ENCODE assay signal across 10 cellular contexts in the genomic region with DNA sequence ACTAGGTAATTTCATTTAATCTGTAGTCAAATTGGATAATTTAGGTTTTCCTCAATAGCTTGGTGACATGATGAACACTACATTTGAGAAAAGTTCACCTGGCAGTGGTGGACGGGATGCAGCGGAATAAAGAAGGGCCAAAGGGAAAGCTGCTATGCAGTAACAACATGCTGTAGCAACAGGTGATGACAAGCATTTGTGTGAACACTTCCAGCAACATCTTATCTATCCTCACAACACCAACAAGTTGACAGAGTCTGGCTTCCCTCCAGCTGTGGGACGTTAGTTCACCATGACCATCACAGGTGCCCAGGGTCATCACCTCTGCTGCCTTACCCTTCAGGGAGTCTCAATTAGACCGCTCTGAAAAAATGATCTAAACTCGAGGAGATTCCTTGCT. TPM values are rescaled to one million over a fixed set of nuclear protein-coding genes. Genes with fewer than 3 reads are reported as not detected.
"Had no signal": no experiment of that assay in that cellular context is flagged by ENCODE, and none has a peak within 500 bp of the region (broad histone marks: within the 10 kb centered on the region; RNA-seq: fewer than 3 reads in every experiment).

No MANE protein-coding gene starts in this region.

- H3K4me1 Mint-ChIP-seq: GM23338, H9 had no signal

- H3K9ac ChIP-seq: GM23248 had no signal

- H3K4me1 ChIP-seq: HAP-1 had no signal

- H3K4me2 ChIP-seq: GM23338 had no signal

- FAIRE-seq: H54 had no signal

- H3K4me3 Mint-ChIP-seq: GM23338, H9, HFFc6 had no signal

- H3K4me3 ChIP-seq: GM23248, GM23338, HAP-1 had no signal

- DNase-seq: GM23248, GOT3, H7, H9, HCEC 1CT, HFFc6 had no signal

- H2AFZ ChIP-seq: GM23248, GM23338 had no signal

- H3K27ac Mint-ChIP-seq: GM23338, H9, HFFc6 had no signal

- H3K27ac ChIP-seq: GM23248 had no signal

- H3K9me3 Mint-ChIP-seq: HFFc6 had no signal

- H3K36me3 ChIP-seq: HAP-1 had no signal

- H3K9me3 ChIP-seq: HAP-1 had no signal

RNA-seq across cellular contexts. Expression of gene DBX2, which starts 8.3 kb away (rescaled TPM):
- total RNA-seq: GM23248, H4, H7, H9, HFFc6 had no signal
- polyA plus RNA-seq: GM23248 had no signal
